8 cellular contexts compared by ENCODE assay signal in genomic region chr7:149027560-149028345, GRCh38. TPM values are rescaled to one million over a fixed set of nuclear protein-coding genes. Genes with fewer than 3 reads are reported as not detected.
A peak's percentile ranks its signal among the peaks of the same experiment; 100 is the strongest.
DNase-seq lines count a peak whose midpoint lies in the region; ATAC-seq and TF ChIP-seq lines count a peak whose summit lies in the region.

No MANE protein-coding gene starts in this region.

- H3K36me3 ChIP-seq in rectal smooth muscle tissue (ENCODE audit: control insufficient read depth, insufficient read depth, low read length) = no peaks in the 10 kb centered on the region

- peak overlapping the region; percentile 93 for H3K27ac Mint-ChIP-seq in stimulated activated naive CD8-positive, alpha-beta T cell treated with anti-CD3 and anti-CD28 coated beads, Interleukin-15, Interleukin-2, amounts not matched to agents 100 ng/mL and 50 ng/mL, for 24 hours
- H3K27ac Mint-ChIP-seq in activated B cell treated with CpG ODN at 0.5 μM for 24 hours = peak overlapping the region; percentile 89
- peak overlapping the region; percentile 76 for H3K27ac Mint-ChIP-seq in glutamatergic neuron (ENCODE audit: unreplicated experiment)

- H3K36me3 Mint-ChIP-seq in stimulated activated naive CD8-positive, alpha-beta T cell treated with anti-CD3 and anti-CD28 coated beads, Interleukin-15, Interleukin-2, amounts not matched to agents 100 ng/mL and 50 ng/mL, for 24 hours (ENCODE audit: low read depth) = peaks cover 32% of the 10 kb centered on the region
- H3K36me3 Mint-ChIP-seq in activated B cell treated with CpG ODN at 0.5 μM for 24 hours (ENCODE audit: low read depth) (peaks cover 22% of the 10 kb centered on the region), glutamatergic neuron (ENCODE audit: unreplicated experiment) (no peaks in the 10 kb centered on the region)

- no peaks in the 10 kb centered on the region for H3K27me3 Mint-ChIP-seq in stimulated activated naive CD8-positive, alpha-beta T cell treated with anti-CD3 and anti-CD28 coated beads, Interleukin-15, Interleukin-2, amounts not matched to agents 100 ng/mL and 50 ng/mL, for 24 hours
- H3K27me3 Mint-ChIP-seq in activated B cell treated with CpG ODN at 0.5 μM for 24 hours (no peaks in the 10 kb centered on the region), glutamatergic neuron (ENCODE audit: unreplicated experiment) (peaks cover 5% of the 10 kb centered on the region)

- intact Hi-C loops in activated B cell treated with CpG ODN at 0.5 μM for 24 hours (cut with micrococcal nuclease) = loop anchor here (1.0 to 10.0 kb wide), 13 partner anchors 22 to 811 kb away; partner anchors contain the start of genes CUL1, EZH2, ZNF282 and ZNF398

- no peak for TF ChIP-seq CTCF in activated B cell treated with CpG ODN at 0.5 μM for 24 hours (IDR thresholded peaks at IDR 0.05)
- no peak for TF ChIP-seq CTCF in glutamatergic neuron (IDR thresholded peaks at IDR 0.05; ENCODE audit: partially characterized antibody, unreplicated experiment)

- peak overlapping the region; percentile 91 for H3K4me3 Mint-ChIP-seq in stimulated activated naive CD8-positive, alpha-beta T cell treated with anti-CD3 and anti-CD28 coated beads, Interleukin-15, Interleukin-2, amounts not matched to agents 100 ng/mL and 50 ng/mL, for 24 hours
- H3K4me3 Mint-ChIP-seq in activated B cell treated with CpG ODN at 0.5 μM for 24 hours = peak overlapping the region; percentile 92
- H3K4me3 Mint-ChIP-seq in glutamatergic neuron (ENCODE audit: unreplicated experiment) = peak overlapping the region; percentile 90

- no peaks in the 10 kb centered on the region for H3K27me3 ChIP-seq in rectal smooth muscle tissue (ENCODE audit: control insufficient read depth, insufficient read depth, low read length)

- ATAC-seq in stimulated activated naive CD8-positive, alpha-beta T cell treated with anti-CD3 and anti-CD28 coated beads, Interleukin-15, Interleukin-2, amounts not matched to agents 100 U/mL and 50 U/mL, for 24 hours = no peak
- ATAC-seq in activated B cell treated with CpG ODN at 0.5 μM for 24 hours (ENCODE audit: low read depth) (no peak), HG02759 (IDR thresholded peaks at IDR 0.05; ENCODE audit: unreplicated experiment) (no peak), GM21381 (IDR thresholded peaks at IDR 0.05; ENCODE audit: unreplicated experiment) (no peak)

- peak overlapping the region; percentile 89 for H3K4me3 ChIP-seq in rectal smooth muscle tissue (ENCODE audit: low read length)

- H3K9ac ChIP-seq in rectal smooth muscle tissue (ENCODE audit: low read length) = peak overlapping the region; percentile 68

- DNase-seq in stimulated activated naive CD8-positive, alpha-beta T cell treated with anti-CD3 and anti-CD28 coated beads, Interleukin-15, Interleukin-2, amounts not matched to agents 100 U/mL and 50 U/mL, for 24 hours = no peak
- DNase-seq in activated B cell treated with CpG ODN at 0.5 μM for 24 hours (no peak), glutamatergic neuron (peak; percentile 44), HEK293T (ENCODE audit: extremely low spot score) (no peak)

- peaks cover 48% of the 10 kb centered on the region for H3K4me1 Mint-ChIP-seq in stimulated activated naive CD8-positive, alpha-beta T cell treated with anti-CD3 and anti-CD28 coated beads, Interleukin-15, Interleukin-2, amounts not matched to agents 100 ng/mL and 50 ng/mL, for 24 hours (ENCODE audit: low read depth)
- H3K4me1 Mint-ChIP-seq in activated B cell treated with CpG ODN at 0.5 μM for 24 hours (peaks cover 41% of the 10 kb centered on the region), glutamatergic neuron (ENCODE audit: low read depth, unreplicated experiment) (peaks cover 21% of the 10 kb centered on the region)

- H3K4me1 ChIP-seq in rectal smooth muscle tissue (ENCODE audit: control insufficient read depth, insufficient read depth, low read length) = no peaks in the 10 kb centered on the region

- peak overlapping the region; percentile 90 for H3K27ac ChIP-seq in rectal smooth muscle tissue (ENCODE audit: low read depth, low read length)

- CTCF ChIA-PET in activated B cell treated with CpG ODN at 0.5 μM for 24 hours (lab: Charles Lee) (interaction anchor here (1.1 to 2.4 kb wide), 4 partner anchors 17 to 38 kb away, joined by 3 to 15 read pairs (median 6); no protein-coding TSS in a partner anchor), HEK293T (lab: Yijun Ruan, JAX) (interaction anchor here (1.4 kb wide), 2 partner anchors 20 to 22 kb away, joined by 5 to 6 read pairs; no protein-coding TSS in a partner anchor)

- no peaks in the 10 kb centered on the region for H3K9me3 Mint-ChIP-seq in stimulated activated naive CD8-positive, alpha-beta T cell treated with anti-CD3 and anti-CD28 coated beads, Interleukin-15, Interleukin-2, amounts not matched to agents 100 ng/mL and 50 ng/mL, for 24 hours
- no peaks in the 10 kb centered on the region for H3K9me3 Mint-ChIP-seq in activated B cell treated with CpG ODN at 0.5 μM for 24 hours
- peaks cover 2% of the 10 kb centered on the region for H3K9me3 Mint-ChIP-seq in glutamatergic neuron (ENCODE audit: unreplicated experiment)

- POLR2A ChIA-PET in activated B cell treated with CpG ODN at 0.5 μM for 24 hours (lab: Charles Lee) = interaction anchor here (0.6 to 2.1 kb wide), 12 partner anchors 10 to 329 kb away, joined by 3 to 10 read pairs (median 4); partner anchors contain the start of genes CUL1, ZNF398, ZNF425 and ZNF786
- POLR2A ChIA-PET in HEK293T (lab: Yijun Ruan, JAX) = interaction anchor here (1.0 to 2.8 kb wide), 2 partner anchors 9 to 37 kb away, joined by 3 to 11 read pairs; no protein-coding TSS in a partner anchor

TF ChIP-seq in HEK293T, 16 proteins besides CTCF, POLR2A, EP300 and RAD21:
- TF ChIP-seq TARDBP (IDR thresholded peaks at IDR 0.05) = no peak
- no peak for TF ChIP-seq ARNT (IDR thresholded peaks at IDR 0.05)
- TF ChIP-seq PKNOX1 (IDR thresholded peaks at IDR 0.05) = no peak
- no peak for TF ChIP-seq ZNF384 (IDR thresholded peaks at IDR 0.05)
- TF ChIP-seq HDGF (IDR thresholded peaks at IDR 0.05; ENCODE audit: borderline replicate concordance) = no peak
- TF ChIP-seq NFRKB (IDR thresholded peaks at IDR 0.05) = no peak
- TF ChIP-seq FOXK2 (IDR thresholded peaks at IDR 0.05) = no peak
- TF ChIP-seq LEF1 (IDR thresholded peaks at IDR 0.05; ENCODE audit: borderline replicate concordance) = no peak
- no peak for TF ChIP-seq CTBP1 (IDR thresholded peaks at IDR 0.05; ENCODE audit: borderline replicate concordance)

RNA-seq across cellular contexts. Expression of gene PDIA4, which starts 0.6 kb away (rescaled TPM):
- total RNA-seq in activated B cell treated with CpG ODN at 0.5 μM for 24 hours (57.4 and 59.4 TPM in 2 replicates), glutamatergic neuron (ENCODE audit: unreplicated experiment) (69.0 TPM)
